In the genomic region with DNA sequence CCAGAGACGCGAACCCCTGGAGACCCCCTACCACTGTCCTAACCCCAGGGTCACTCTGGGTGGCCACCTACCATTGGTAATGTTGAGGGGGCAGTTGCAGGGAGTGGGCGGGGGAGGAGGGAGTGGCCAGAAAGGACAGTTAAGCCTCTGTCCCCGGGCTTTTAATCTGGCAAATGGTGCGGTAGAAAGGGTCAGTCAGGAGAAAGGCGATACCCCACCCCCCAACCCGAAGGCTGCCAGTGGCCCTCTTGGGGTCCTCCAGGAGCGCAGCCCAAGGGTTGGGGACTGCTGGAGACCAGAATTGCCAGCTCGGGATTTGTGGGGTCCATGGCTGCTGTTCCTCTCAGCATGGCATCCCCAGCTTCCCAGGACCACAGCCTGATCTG, we compare ENCODE assay signal across 10 cellular contexts. TPM values are rescaled to one million over a fixed set of nuclear protein-coding genes. Genes with fewer than 3 reads are reported as not detected.
DNase-seq lines count a peak whose midpoint lies in the region; ATAC-seq, FAIRE-seq and TF ChIP-seq lines count a peak whose summit lies in the region.
"Had no signal": no experiment of that assay in that cellular context is flagged by ENCODE, and none has a peak within 500 bp of the region (broad histone marks: within the 10 kb centered on the region; RNA-seq: fewer than 3 reads in every experiment).

No MANE protein-coding gene starts in this region.

- no peaks in the 10 kb centered on the region for H3K36me3 ChIP-seq in HCT116 (ENCODE audit: control insufficient read depth in 1 of 2, insufficient read depth in 2 of 2, low read length in 2 of 2)
- no peaks in the 10 kb centered on the region for H3K36me3 ChIP-seq in GM12878 (ENCODE audit: control insufficient read depth in 2 of 2, insufficient read depth in 2 of 2, low read length in 1 of 2)
- H3K36me3 ChIP-seq in left lung: no peaks in the 10 kb centered on the region
- no peaks in the 10 kb centered on the region for H3K36me3 ChIP-seq in skeletal muscle satellite cell (ENCODE audit: insufficient read depth, low read length)

- no peaks in the 10 kb centered on the region for H3K79me2 ChIP-seq in HCT116 (ENCODE audit: insufficient read depth, low read length)
- H3K79me2 ChIP-seq in GM12878 (ENCODE audit: control insufficient read depth, insufficient read depth, low read length): no peaks in the 10 kb centered on the region

- H3K4me1 ChIP-seq in HCT116 (ENCODE audit: control insufficient read depth in 1 of 2, insufficient read depth in 2 of 2, low read length in 2 of 2) (peaks cover 9 to 23% of the 10 kb centered on the region in 2 experiments), GM12878 (ENCODE audit: control insufficient read depth, insufficient read depth, low read length) (peaks cover 12% of the 10 kb centered on the region), left lung (peaks cover 0 to 72% of the 10 kb centered on the region in 2 donors), skeletal muscle satellite cell (ENCODE audit: control insufficient read depth, insufficient read depth, low read length) (peaks cover 11% of the 10 kb centered on the region)

- H3K27ac Mint-ChIP-seq in activated T-helper 2 cell treated with anti-CD3 and anti-CD28 coated beads, Interferon-gamma antibody, Interleukin-2, Interleukin-4, amounts not matched to agents 10 μg/mL and 5 μg/mL and 100 μg/mL, durations not matched to agents 14 hours and 24 hours and 36 hours: no peak overlapping the region
- no peak overlapping the region for H3K27ac Mint-ChIP-seq in naive thymus-derived CD8-positive, alpha-beta T cell

- H3K9me3 ChIP-seq in HCT116 (ENCODE audit: control insufficient read depth in 1 of 2, insufficient read depth in 1 of 2, low read depth in 1 of 2, low read length in 2 of 2): no peaks in the 10 kb centered on the region
- no peaks in the 10 kb centered on the region for H3K9me3 ChIP-seq in GM12878 (replicated peaks; ENCODE audit: control insufficient read depth, insufficient read depth, low read length)
- H3K9me3 ChIP-seq in left lung: no peaks in the 10 kb centered on the region
- no peaks in the 10 kb centered on the region for H3K9me3 ChIP-seq in skeletal muscle satellite cell (replicated peaks; ENCODE audit: low read length)

- H3K4me1 Mint-ChIP-seq in activated T-helper 2 cell treated with anti-CD3 and anti-CD28 coated beads, Interferon-gamma antibody, Interleukin-2, Interleukin-4, amounts not matched to agents 10 μg/mL and 5 μg/mL and 100 μg/mL, durations not matched to agents 14 hours and 24 hours and 36 hours (ENCODE audit: low read depth): peaks cover 6% of the 10 kb centered on the region
- H3K4me1 Mint-ChIP-seq in naive thymus-derived CD8-positive, alpha-beta T cell: peaks cover 6 to 35% (median 9%) of the 10 kb centered on the region in 4 donors

- peak overlapping the region; percentile 59; the same call in 1 of the 2 replicates for H3K27ac ChIP-seq in HCT116 (ENCODE audit: low read depth, low read length)
- no peak overlapping the region for H3K27ac ChIP-seq in GM12878 (ENCODE audit: control insufficient read depth, insufficient read depth)
- peak overlapping the region in 1 of 2 donors; percentile 83 for H3K27ac ChIP-seq in left lung

- ATAC-seq in HCT116 (no peak; the same call in 1 of the 2 replicates), GM12878 (no peak), left lung (no peak), HG03095 (IDR thresholded peaks at IDR 0.05; ENCODE audit: unreplicated experiment) (no peak)
- no peak for ATAC-seq in naive thymus-derived CD8-positive, alpha-beta T cell

- H2AFZ ChIP-seq in HCT116 (ENCODE audit: low read depth, low read length, poor library complexity, severe bottlenecking) (no peak overlapping the region), GM12878 (ENCODE audit: control insufficient read depth, low read depth, low read length) (0 out of 2 replicates have a peak overlapping the region, but pooled peaks have one; percentile 59)

- no peaks in the 10 kb centered on the region for H3K36me3 Mint-ChIP-seq in activated T-helper 2 cell treated with anti-CD3 and anti-CD28 coated beads, Interferon-gamma antibody, Interleukin-2, Interleukin-4, amounts not matched to agents 10 μg/mL and 5 μg/mL and 100 μg/mL, durations not matched to agents 14 hours and 24 hours and 36 hours (ENCODE audit: low read depth)
- no peaks in the 10 kb centered on the region for H3K36me3 Mint-ChIP-seq in naive thymus-derived CD8-positive, alpha-beta T cell

- in situ Hi-C loops in GM12878 (cut with MboI): no loop called here

- POLR2A ChIA-PET in HCT116 (lab: Charles Lee): no interaction called here
- POLR2A ChIA-PET in GM12878 (lab: Charles Lee): no interaction called here
- POLR2A ChIA-PET in naive thymus-derived CD8-positive, alpha-beta T cell (lab: Charles Lee): no interaction called here

- H3K27me3 ChIP-seq in HCT116 (ENCODE audit: insufficient read depth, low read length): no peaks in the 10 kb centered on the region
- no peaks in the 10 kb centered on the region; a peak in 1 of 4 replicates for H3K27me3 ChIP-seq in GM12878 (replicated peaks in 1 of 2; ENCODE audit: control insufficient read depth in 2 of 2, insufficient read depth in 2 of 2, low read length in 1 of 2)
- peaks cover 0 to 15% of the 10 kb centered on the region in 2 donors for H3K27me3 ChIP-seq in left lung
- peaks cover 45% of the 10 kb centered on the region for H3K27me3 ChIP-seq in skeletal muscle satellite cell (ENCODE audit: control insufficient read depth, insufficient read depth, low read length)

- RAD21 ChIA-PET in HCT116 (lab: Charles Lee; ENCODE audit: low non-redundant PET in 1 of 2, low total read pairs in 2 of 2, uncharacterized antibody in 2 of 2, unreplicated experiment in 2 of 2) (no interaction called here), GM12878 (lab: Charles Lee; ENCODE audit: unreplicated experiment) (interaction anchor here (0.8 kb wide), 1 partner anchor 14 kb away, joined by 3 read pairs; no protein-coding TSS in a partner anchor)

- no peak for TF ChIP-seq RAD21 in HCT116 (IDR thresholded peaks at IDR 0.05; ENCODE audit: low read depth)
- TF ChIP-seq RAD21 in GM12878 (IDR thresholded peaks at IDR 0.05; ENCODE audit: insufficient read depth, low read depth, low read length): no peak

- H3K9ac ChIP-seq in HCT116 (ENCODE audit: low read length): peak overlapping the region; percentile 56
- H3K9ac ChIP-seq in GM12878 (ENCODE audit: control insufficient read depth, insufficient read depth, low read length): no peak overlapping the region
- H3K9ac ChIP-seq in skeletal muscle satellite cell (ENCODE audit: low read depth, low read length): no peak overlapping the region

- H3K4me3 ChIP-seq in HCT116 (replicated peaks in 1 of 2; ENCODE audit: low read depth in 1 of 2, low read length in 2 of 2) (peak overlapping the region; percentile 56 to 67), GM12878 (no peak overlapping the region), left lung (peak overlapping the region; percentile 38 to 53), skeletal muscle satellite cell (ENCODE audit: low read length) (peak overlapping the region; percentile 68)

- intact Hi-C loops in HCT116 (cut with micrococcal nuclease): no loop called here
- intact Hi-C loops in GM12878 (cut with micrococcal nuclease; ENCODE audit: unreplicated experiment): no loop called here
- intact Hi-C loops in left lung (cut with DNase I): no loop called here
- intact Hi-C loops in activated T-helper 2 cell treated with anti-CD3 and anti-CD28 coated beads, Interferon-gamma antibody, Interleukin-2, Interleukin-4, amounts not matched to agents 10 μg/mL and 5 μg/mL and 100 μg/mL, durations not matched to agents 14 hours and 24 hours and 36 hours (cut with micrococcal nuclease): no loop called here

- no TSS peak for BruUV-seq in HCT116 (replicated peaks; lab: Mats Ljungman, UMichigan)
- BruUV-seq in GM12878 (replicated peaks; lab: Mats Ljungman, UMichigan): no TSS peak

- no peak overlapping the region for H3K4me3 Mint-ChIP-seq in activated T-helper 2 cell treated with anti-CD3 and anti-CD28 coated beads, Interferon-gamma antibody, Interleukin-2, Interleukin-4, amounts not matched to agents 10 μg/mL and 5 μg/mL and 100 μg/mL, durations not matched to agents 14 hours and 24 hours and 36 hours (ENCODE audit: low read depth)
- H3K4me3 Mint-ChIP-seq in naive thymus-derived CD8-positive, alpha-beta T cell: peak overlapping the region in 5 of 10 donors; percentile 1 to 68 (median 54)

- H3K27me3 Mint-ChIP-seq in activated T-helper 2 cell treated with anti-CD3 and anti-CD28 coated beads, Interferon-gamma antibody, Interleukin-2, Interleukin-4, amounts not matched to agents 10 μg/mL and 5 μg/mL and 100 μg/mL, durations not matched to agents 14 hours and 24 hours and 36 hours (ENCODE audit: low read depth): peaks cover 43% of the 10 kb centered on the region
- peaks cover 14 to 48% (median 27%) of the 10 kb centered on the region in 5 donors for H3K27me3 Mint-ChIP-seq in naive thymus-derived CD8-positive, alpha-beta T cell

- H4K20me1 ChIP-seq in HCT116 (ENCODE audit: insufficient read depth) (no peaks in the 10 kb centered on the region), GM12878 (ENCODE audit: control insufficient read depth, insufficient read depth) (no peaks in the 10 kb centered on the region)

- no peak for FAIRE-seq in GM12878 (lab: Jason Lieb, UNC)

- H3K9me3 Mint-ChIP-seq in activated T-helper 2 cell treated with anti-CD3 and anti-CD28 coated beads, Interferon-gamma antibody, Interleukin-2, Interleukin-4, amounts not matched to agents 10 μg/mL and 5 μg/mL and 100 μg/mL, durations not matched to agents 14 hours and 24 hours and 36 hours: no peaks in the 10 kb centered on the region
- H3K9me3 Mint-ChIP-seq in naive thymus-derived CD8-positive, alpha-beta T cell: no peaks in the 10 kb centered on the region

- TF ChIP-seq EP300 in GM12878 (IDR thresholded peaks at IDR 0.05; ENCODE audit: borderline replicate concordance in 1 of 2, control insufficient read depth in 1 of 2, low read depth in 2 of 2, low read length in 2 of 2): no peak

- no peak for DNase-seq in HCT116 (ENCODE audit: low read depth, low spot score)
- no peak for DNase-seq in GM12878 (ENCODE audit: low read depth, low spot score)
- DNase-seq in left lung: peak in 1 of 2 donors; percentile 28
- DNase-seq in NCI-H187 treated with DMSO at 0.1 percent for 48 hours (lab: John Stamatoyannopoulos, UW): no peak
- no peak for DNase-seq in activated T-helper 2 cell treated with anti-CD3 and anti-CD28 coated beads, Interferon-gamma antibody, Interleukin-2, Interleukin-4, amounts not matched to agents 10 μg/mL and 5 μg/mL and 100 μg/mL, durations not matched to agents 14 hours and 24 hours and 36 hours (ENCODE audit: low spot score)
- DNase-seq in naive thymus-derived CD8-positive, alpha-beta T cell: no peak
- DNase-seq: GDM1 had no signal

- SMC1A ChIA-PET in GM12878 (lab: Charles Lee; ENCODE audit: uncharacterized antibody, unreplicated experiment): interaction anchor here (0.7 to 1.1 kb wide), 4 partner anchors 15 to 70 kb away, joined by 3 to 4 read pairs (median 3); no protein-coding TSS in a partner anchor

- CTCF ChIA-PET in HCT116 (lab: Charles Lee): interaction anchor here (1.5 kb wide), 1 partner anchor 18 kb away, joined by 6 read pairs; no protein-coding TSS in a partner anchor
- CTCF ChIA-PET in GM12878 (lab: Yijun Ruan, JAX): interaction anchor here (0.8 to 1.5 kb wide), 5 partner anchors 11 to 620 kb away, joined by 3 to 5 read pairs (median 4); no protein-coding TSS in a partner anchor

- TF ChIP-seq POLR2A in HCT116 (IDR thresholded peaks at IDR 0.05; ENCODE audit: borderline replicate concordance, extremely low read depth, insufficient read depth, insufficient read length): no peak
- TF ChIP-seq POLR2A in GM12878 (IDR thresholded peaks at IDR 0.05; ENCODE audit: low read depth, low read length): no peak

- TF ChIP-seq CTCF in HCT116 (IDR thresholded peaks at IDR 0.05 in 2 of 3, conservative IDR thresholded peaks at IDR 0.05 in 1 of 3; ENCODE audit: borderline replicate concordance in 1 of 3, insufficient read depth in 1 of 3, low read depth in 2 of 3, low read length in 2 of 3) (no peak), GM12878 (IDR thresholded peaks at IDR 0.05 in 2 of 3, conservative IDR thresholded peaks at IDR 0.05 in 1 of 3; ENCODE audit: control insufficient read depth in 2 of 3, extremely low read depth in 1 of 3, insufficient read depth in 1 of 3, low read depth in 3 of 3, low read length in 3 of 3) (no peak), left lung (IDR thresholded peaks at IDR 0.05) (no peak)

- H3K9me2 ChIP-seq in HCT116 (ENCODE audit: insufficient read depth): no peaks in the 10 kb centered on the region

- peak overlapping the region; percentile 95 for H3K4me2 ChIP-seq in HCT116 (ENCODE audit: low read length)
- peak overlapping the region; percentile 75; the same call in 1 of the 2 replicates for H3K4me2 ChIP-seq in GM12878 (ENCODE audit: control insufficient read depth, insufficient read depth)
- H3K4me2 ChIP-seq in skeletal muscle satellite cell (ENCODE audit: low read length): peak overlapping the region; percentile 94

- WGBS in GM12878 (ENCODE audit: insufficient coverage, insufficient replicate concordance, low lambda C conversion rate, missing lambda C conversion rate): 44% methylated on average over 9 of the region's 9 CpGs

RNA-seq across cellular contexts. Expression of a gene that starts 0.7 kb away (rescaled TPM):
- total RNA-seq in HCT116 (2021; ENCODE audit: unreplicated experiment) (2.9 TPM), GM12878 (2014; rRNA removed) (0.05 and 0.17 TPM in 2 replicates), GM12878 (2014; rRNA removed; fragmentation: Illumina TruSeq; extraction: Trizol) (not detected in 2 replicates), GM12878 (2021) (0.19 and 0.23 TPM in 2 replicates), left lung (10 to 100 TPM in 1 of 2 donors, 1 to 10 TPM in 1; 9.3 to 10.3 TPM)
- 4.0 and 4.4 TPM in 2 replicates for polyA plus RNA-seq in HCT116 (2012)
- total RNA-seq in GM12878 (2013; cell fraction: nucleolus; rRNA removed): 1.6 and 1.8 TPM in 2 replicates
- not detected for polyA plus RNA-seq in GM12878 (2011; ENCODE audit: low read depth)
- polyA plus RNA-seq in GM12878 (2011; rRNA removed) (not detected in 2 replicates), GM12878 (2014; fragmentation: Illumina TruSeq; extraction: Trizol) (0.03 TPM in 1 of 2 replicates, not detected in the other), GM12878 (2014; fragmentation: Nextera tagmentation; extraction: Ambion mirVana) (not detected), GM12878 (2014; rRNA removed) (0.04 TPM in 1 of 2 replicates, not detected in the other), GM12878 (2016; fragmentation: Nextera tagmentation; extraction: Ambion mirVana) (not detected)
- polyA plus RNA-seq in GM12878 (2011; cell fraction: cytosol; rRNA removed): not detected in 2 replicates
- not detected in 2 replicates for polyA plus RNA-seq in GM12878 (2011; cell fraction: nucleus; rRNA removed)
- polyA plus RNA-seq in GM12878 (2012): 0.11 TPM in 1 of 2 replicates, not detected in the other
- polyA minus RNA-seq in GM12878 (2011; rRNA and poly(A)+ RNA removed): not detected in 2 replicates
- polyA minus RNA-seq in GM12878 (2011; cell fraction: cytosol; rRNA and poly(A)+ RNA removed): not detected in 2 replicates
- polyA minus RNA-seq in GM12878 (2011; cell fraction: nucleus; rRNA and poly(A)+ RNA removed): not detected in 2 replicates
- not detected in 2 replicates for total RNA-seq in skeletal muscle satellite cell (2012; rRNA removed)
- total RNA-seq in activated T-helper 2 cell treated with anti-CD3 and anti-CD28 coated beads, Interferon-gamma antibody, Interleukin-2, Interleukin-4, amounts not matched to agents 10 μg/mL and 5 μg/mL and 100 μg/mL, durations not matched to agents 14 hours and 24 hours and 36 hours: not detected in 2 replicates
- not detected for total RNA-seq in naive thymus-derived CD8-positive, alpha-beta T cell
- polyA plus RNA-seq in naive thymus-derived CD8-positive, alpha-beta T cell: not detected
- total RNA-seq: activated CD8-positive, alpha-beta memory T cell treated with anti-CD3 and anti-CD28 coated beads for 36 hours had no signal

RNA-seq across cellular contexts. Expression of a gene that starts 53.3 kb away (rescaled TPM):
- total RNA-seq in HCT116 (2021; ENCODE audit: unreplicated experiment) (0.15 TPM), GM12878 (2014; rRNA removed) (0.23 TPM in 1 of 2 replicates, not detected in the other), GM12878 (2014; rRNA removed; fragmentation: Illumina TruSeq; extraction: Trizol) (0.14 TPM in 1 of 2 replicates, not detected in the other), GM12878 (2021) (0.21 and 0.66 TPM in 2 replicates), left lung (1 to 10 TPM; 2.2 to 4.8 TPM)
- 0.20 and 0.51 TPM in 2 replicates for polyA plus RNA-seq in HCT116 (2012)
- 0.21 TPM in 1 of 2 replicates, not detected in the other for total RNA-seq in GM12878 (2013; cell fraction: nucleolus; rRNA removed)
- not detected for polyA plus RNA-seq in GM12878 (2011; ENCODE audit: low read depth)
- polyA plus RNA-seq in GM12878 (2011; rRNA removed) (not detected in 2 replicates), GM12878 (2014; fragmentation: Illumina TruSeq; extraction: Trizol) (0.10 TPM in 1 of 2 replicates, not detected in the other), GM12878 (2014; fragmentation: Nextera tagmentation; extraction: Ambion mirVana) (under 1 TPM in 1 of 2 experiments, not detected in 1; 0.05 TPM), GM12878 (2014; rRNA removed) (0.52 and 0.90 TPM in 2 replicates), GM12878 (2016; fragmentation: Nextera tagmentation; extraction: Ambion mirVana) (under 1 TPM in 1 of 2 experiments, not detected in 1; 0.24 TPM)
- not detected in 2 replicates for polyA plus RNA-seq in GM12878 (2011; cell fraction: cytosol; rRNA removed)
- 0.15 and 0.35 TPM in 2 replicates for polyA plus RNA-seq in GM12878 (2011; cell fraction: nucleus; rRNA removed)
- 0.12 and 0.15 TPM in 2 replicates for polyA plus RNA-seq in GM12878 (2012)
- polyA minus RNA-seq in GM12878 (2011; rRNA and poly(A)+ RNA removed): not detected in 2 replicates
- not detected in 2 replicates for polyA minus RNA-seq in GM12878 (2011; cell fraction: cytosol; rRNA and poly(A)+ RNA removed)
- not detected in 2 replicates for polyA minus RNA-seq in GM12878 (2011; cell fraction: nucleus; rRNA and poly(A)+ RNA removed)
- total RNA-seq in skeletal muscle satellite cell (2012; rRNA removed): 0.25 TPM in 1 of 2 replicates, not detected in the other
- not detected in 2 replicates for total RNA-seq in activated T-helper 2 cell treated with anti-CD3 and anti-CD28 coated beads, Interferon-gamma antibody, Interleukin-2, Interleukin-4, amounts not matched to agents 10 μg/mL and 5 μg/mL and 100 μg/mL, durations not matched to agents 14 hours and 24 hours and 36 hours
- total RNA-seq in naive thymus-derived CD8-positive, alpha-beta T cell: under 1 TPM in 1 of 2 experiments, not detected in 1; 0.52 TPM
- not detected for polyA plus RNA-seq in naive thymus-derived CD8-positive, alpha-beta T cell
- total RNA-seq: activated CD8-positive, alpha-beta memory T cell treated with anti-CD3 and anti-CD28 coated beads for 36 hours had no signal
